8 cellular contexts compared by ENCODE assay signal in genomic region chr7:151429555-151430331, GRCh38. TPM values are rescaled to one million over a fixed set of nuclear protein-coding genes. Genes with fewer than 3 reads are reported as not detected.
DNase-seq lines count a peak whose midpoint lies in the region; ATAC-seq and TF ChIP-seq lines count a peak whose summit lies in the region.

No MANE protein-coding gene starts in this region.

- peaks cover 16% of the 10 kb centered on the region; the same call in 1 of the 2 replicates for H3K27me3 ChIP-seq in SJCRH30

- TF ChIP-seq POLR2A in erythroblast (IDR thresholded peaks at IDR 0.05; ENCODE audit: low read length): no peak

- POLR2A ChIA-PET in activated CD4-positive, alpha-beta T cell treated with anti-CD3 and anti-CD28 coated beads, Interleukin-2, amount 10 ng/mL, durations not matched to agents 7 days and 5 days (lab: Charles Lee): interaction anchor here (0.6 kb wide), 2 partner anchors 15 to 205 kb away, joined by 3 to 5 read pairs; no protein-coding TSS in a partner anchor

- H3K9me3 ChIP-seq in KOPT-K1 (ENCODE audit: insufficient read depth, low read length, poor library complexity, severe bottlenecking) (no peaks in the 10 kb centered on the region), SJCRH30 (replicated peaks) (no peaks in the 10 kb centered on the region; the same call in 1 of the 2 replicates)

- ATAC-seq in GM18870 (IDR thresholded peaks at IDR 0.05; ENCODE audit: unreplicated experiment) (peak; percentile 53), left lobe of liver (peak; percentile 32)

- H3K4me1 Mint-ChIP-seq in activated CD4-positive, alpha-beta T cell treated with anti-CD3 and anti-CD28 coated beads, Interleukin-2, amount 10 ng/mL, durations not matched to agents 7 days and 5 days: peaks cover 58% of the 10 kb centered on the region

- peak overlapping the region; percentile 33 for H3K4me3 Mint-ChIP-seq in activated CD4-positive, alpha-beta T cell treated with anti-CD3 and anti-CD28 coated beads, Interleukin-2, amount 10 ng/mL, durations not matched to agents 7 days and 5 days

- peak; percentile 85 for DNase-seq in activated CD4-positive, alpha-beta T cell treated with anti-CD3 and anti-CD28 coated beads, Interleukin-2, amount 10 ng/mL, durations not matched to agents 7 days and 5 days
- DNase-seq in left lobe of liver (ENCODE audit: low spot score): no peak
- DNase-seq in HCEC 1CT: no peak
- DNase-seq in NK-92 (lab: John Stamatoyannopoulos, UW; ENCODE audit: unreplicated experiment): no peak
- no peak for DNase-seq in erythroblast (lab: John Stamatoyannopoulos, UW)
- no peak for DNase-seq in SJCRH30

- H3K27me3 Mint-ChIP-seq in activated CD4-positive, alpha-beta T cell treated with anti-CD3 and anti-CD28 coated beads, Interleukin-2, amount 10 ng/mL, durations not matched to agents 7 days and 5 days: peaks cover 3% of the 10 kb centered on the region

- H3K36me3 ChIP-seq in KOPT-K1 (ENCODE audit: insufficient read depth, low read length) (no peaks in the 10 kb centered on the region), SJCRH30 (no peaks in the 10 kb centered on the region)

- no peaks in the 10 kb centered on the region for H3K9me3 Mint-ChIP-seq in activated CD4-positive, alpha-beta T cell treated with anti-CD3 and anti-CD28 coated beads, Interleukin-2, amount 10 ng/mL, durations not matched to agents 7 days and 5 days

- H3K27ac ChIP-seq in KOPT-K1 (ENCODE audit: low read depth, low read length, poor library complexity, severe bottlenecking) (peak overlapping the region; percentile 66), SJCRH30 (no peak overlapping the region)

- H3K36me3 Mint-ChIP-seq in activated CD4-positive, alpha-beta T cell treated with anti-CD3 and anti-CD28 coated beads, Interleukin-2, amount 10 ng/mL, durations not matched to agents 7 days and 5 days (ENCODE audit: low read depth): no peaks in the 10 kb centered on the region

- H3K4me1 ChIP-seq in SJCRH30: peaks cover 37% of the 10 kb centered on the region

- H3K27ac Mint-ChIP-seq in activated CD4-positive, alpha-beta T cell treated with anti-CD3 and anti-CD28 coated beads, Interleukin-2, amount 10 ng/mL, durations not matched to agents 7 days and 5 days: peak overlapping the region; percentile 92

- no peak overlapping the region for H3K4me3 ChIP-seq in SJCRH30

- CTCF ChIA-PET in activated CD4-positive, alpha-beta T cell treated with anti-CD3 and anti-CD28 coated beads, Interleukin-2, amount 10 ng/mL, durations not matched to agents 7 days and 5 days (lab: Charles Lee): interaction anchor here (0.6 to 2.4 kb wide), 5 partner anchors 10 to 126 kb away, joined by 3 to 9 read pairs (median 3); partner anchors contain the start of gene CRYGN

RNA-seq across cellular contexts. Expression of gene CRYGN, which starts 10.2 kb away (rescaled TPM):
- total RNA-seq in activated CD4-positive, alpha-beta T cell treated with anti-CD3 and anti-CD28 coated beads, Interleukin-2, amount 10 ng/mL, durations not matched to agents 7 days and 5 days: under 1 TPM in 1 of 2 experiments, not detected in 1; 0.25 TPM
- not detected for total RNA-seq in left lobe of liver
- total RNA-seq in SJCRH30 (2014; rRNA removed; shearing (Covaris generic)): not detected in 2 replicates

RNA-seq across cellular contexts. Expression of gene WDR86, which starts 19.9 kb away (rescaled TPM):
- under 1 TPM; 0.29 to 0.77 TPM for total RNA-seq in activated CD4-positive, alpha-beta T cell treated with anti-CD3 and anti-CD28 coated beads, Interleukin-2, amount 10 ng/mL, durations not matched to agents 7 days and 5 days
- total RNA-seq in left lobe of liver: 0.28 TPM
- 0.46 and 1.0 TPM in 2 replicates for total RNA-seq in SJCRH30 (2014; rRNA removed; shearing (Covaris generic))
